Comparison of ENCODE assay signal across 8 cellular contexts in genomic region chr6:68967549-68968300, GRCh38.
DNase-seq lines count a peak whose midpoint lies in the region; ATAC-seq and TF ChIP-seq lines count a peak whose summit lies in the region.

No MANE protein-coding gene starts in this region.

- H3K9me3 Mint-ChIP-seq in effector memory CD8-positive, alpha-beta T cell, result peaks cover 10 to 11% of the 10 kb centered on the region in 2 donors

- H3K4me3 Mint-ChIP-seq in effector memory CD8-positive, alpha-beta T cell, result no peak overlapping the region

- H3K36me3 Mint-ChIP-seq in effector memory CD8-positive, alpha-beta T cell (ENCODE audit: insufficient read depth), result no peaks in the 10 kb centered on the region

- no peak overlapping the region for H3K27ac ChIP-seq in C4-2B
- no peak overlapping the region for H3K27ac ChIP-seq in substantia nigra (ENCODE audit: low read depth, low read length, poor library complexity, severe bottlenecking)

- TF ChIP-seq CTCF in C4-2B (conservative IDR thresholded peaks at IDR 0.05), result peak; percentile 91

- H3K27me3 Mint-ChIP-seq in effector memory CD8-positive, alpha-beta T cell, result no peaks in the 10 kb centered on the region

- ATAC-seq in GM18868 (IDR thresholded peaks at IDR 0.05; ENCODE audit: unreplicated experiment) (peak; percentile 82), HG03045 (IDR thresholded peaks at IDR 0.05; ENCODE audit: unreplicated experiment) (peak; percentile 85)
- peak; percentile 26 for ATAC-seq in effector memory CD8-positive, alpha-beta T cell (replicated peaks)

- H3K27ac Mint-ChIP-seq in effector memory CD8-positive, alpha-beta T cell, result no peak overlapping the region

- H3K4me1 Mint-ChIP-seq in effector memory CD8-positive, alpha-beta T cell (ENCODE audit: low read depth in 2 of 2), result no peaks in the 10 kb centered on the region

- DNase-seq in NCI-H2196 (lab: John Stamatoyannopoulos, UW; ENCODE audit: unreplicated experiment), result peak; percentile 74
- peak; percentile 38 for DNase-seq in activated CD4-positive, alpha-beta T cell treated with anti-CD3 and anti-CD28 coated beads, Interleukin-2, amount 50 U/mL, for 1 hour
- peak in 2 of 3 experiments; percentile 2 to 5 for DNase-seq in effector memory CD8-positive, alpha-beta T cell
- peak; percentile 84 for DNase-seq in midbrain (lab: John Stamatoyannopoulos, UW)
- peak in 38 of 49 donors; percentile 3 to 66 (median 29) for DNase-seq in substantia nigra (lab: John Stamatoyannopoulos, UW)

Comparison
In these comparisons a context has a peak if more than half of its experiments do, and no peak if none do; other contexts are left out.
1. ATAC-seq: peak in every context shown above with its lines; median percentile 85 in HG03045; 82 in GM18868; 26 in effector memory CD8-positive, alpha-beta T cell.
2. DNase-seq: peak in every context shown above with its lines; median percentile 84 in midbrain; 74 in NCI-H2196; 38 in activated CD4-positive, alpha-beta T cell treated with anti-CD3 and anti-CD28 coated beads, Interleukin-2, amount 50 U/mL, for 1 hour; 29 in substantia nigra; 4 in effector memory CD8-positive, alpha-beta T cell.